Comparison of ENCODE assay signal across 19 cellular contexts in genomic region chr5:43567967-43568366, GRCh38. TPM values are rescaled to one million over a fixed set of nuclear protein-coding genes. Genes with fewer than 3 reads are reported as not detected.
"Had no signal": no experiment of that assay in that cellular context is flagged by ENCODE, and none has a peak within 500 bp of the region (broad histone marks: within the 10 kb centered on the region; RNA-seq: fewer than 3 reads in every experiment).

No MANE protein-coding gene starts in this region.

- DNase-seq: activated CD4-positive, alpha-beta T cell treated with anti-CD3 and anti-CD28 coated beads, Interleukin-2, amount 10 ng/mL, durations not matched to agents 24 days and 14 days; activated CD8-positive, alpha-beta memory T cell treated with anti-CD3 and anti-CD28 coated beads for 24 hours; activated naive CD4-positive, alpha-beta T cell; effector memory CD8-positive, alpha-beta T cell; foreskin melanocyte; head of caudate nucleus; kidney glomerular epithelial cell; mesenchymal stem cell; naive thymus-derived CD8-positive, alpha-beta T cell; pancreas; sigmoid colon; spleen; stomach; testis; upper lobe of left lung had no signal

- H3K4me3 Mint-ChIP-seq: activated CD4-positive, alpha-beta T cell treated with anti-CD3 and anti-CD28 coated beads, Interleukin-2, amount 10 ng/mL, durations not matched to agents 24 days and 14 days; activated T-helper 1 cell treated with anti-CD3 and anti-CD28 coated beads, Interleukin-12 subunit alpha, Interleukin-12 subunit beta, Interleukin-2, Interleukin-4 antibody, amounts not matched to agents 30 ng/mL and 10 ng/mL and 1 ng/mL, durations not matched to agents 14 hours and 24 hours and 36 hours; dendritic cell treated with granulocyte-macrophage colony-stimulating factor and Interleukin-4, amounts not matched to agents 40 ng/mL and 50 ng/mL, for 4 days; effector memory CD8-positive, alpha-beta T cell; naive thymus-derived CD8-positive, alpha-beta T cell; WTC11 had no signal

- H3K27ac Mint-ChIP-seq: activated CD4-positive, alpha-beta T cell treated with anti-CD3 and anti-CD28 coated beads, Interleukin-2, amount 10 ng/mL, durations not matched to agents 24 days and 14 days; activated T-helper 1 cell treated with anti-CD3 and anti-CD28 coated beads, Interleukin-12 subunit alpha, Interleukin-12 subunit beta, Interleukin-2, Interleukin-4 antibody, amounts not matched to agents 30 ng/mL and 10 ng/mL and 1 ng/mL, durations not matched to agents 14 hours and 24 hours and 36 hours; dendritic cell treated with granulocyte-macrophage colony-stimulating factor and Interleukin-4, amounts not matched to agents 40 ng/mL and 50 ng/mL, for 4 days; effector memory CD8-positive, alpha-beta T cell; naive thymus-derived CD8-positive, alpha-beta T cell; WTC11 had no signal

- H3K27me3 Mint-ChIP-seq: activated CD4-positive, alpha-beta T cell treated with anti-CD3 and anti-CD28 coated beads, Interleukin-2, amount 10 ng/mL, durations not matched to agents 24 days and 14 days; dendritic cell treated with granulocyte-macrophage colony-stimulating factor and Interleukin-4, amounts not matched to agents 40 ng/mL and 50 ng/mL, for 4 days had no signal

- ATAC-seq: effector memory CD8-positive, alpha-beta T cell; naive thymus-derived CD8-positive, alpha-beta T cell; pancreas; WTC11 had no signal

- H3K36me3 Mint-ChIP-seq: naive thymus-derived CD8-positive, alpha-beta T cell; WTC11 had no signal

- H3K4me1 Mint-ChIP-seq: naive thymus-derived CD8-positive, alpha-beta T cell; WTC11 had no signal

- H3K9me3 Mint-ChIP-seq: activated T-helper 1 cell treated with anti-CD3 and anti-CD28 coated beads, Interleukin-12 subunit alpha, Interleukin-12 subunit beta, Interleukin-2, Interleukin-4 antibody, amounts not matched to agents 30 ng/mL and 10 ng/mL and 1 ng/mL, durations not matched to agents 14 hours and 24 hours and 36 hours; dendritic cell treated with granulocyte-macrophage colony-stimulating factor and Interleukin-4, amounts not matched to agents 40 ng/mL and 50 ng/mL, for 4 days; effector memory CD8-positive, alpha-beta T cell; naive thymus-derived CD8-positive, alpha-beta T cell; WTC11 had no signal

RNA-seq across cellular contexts. Expression of gene C5orf34, which starts 53.0 kb away (rescaled TPM):
- total RNA-seq: ascending aorta had no signal
